ENCODE assay signal across 12 cellular contexts in the genomic region with DNA sequence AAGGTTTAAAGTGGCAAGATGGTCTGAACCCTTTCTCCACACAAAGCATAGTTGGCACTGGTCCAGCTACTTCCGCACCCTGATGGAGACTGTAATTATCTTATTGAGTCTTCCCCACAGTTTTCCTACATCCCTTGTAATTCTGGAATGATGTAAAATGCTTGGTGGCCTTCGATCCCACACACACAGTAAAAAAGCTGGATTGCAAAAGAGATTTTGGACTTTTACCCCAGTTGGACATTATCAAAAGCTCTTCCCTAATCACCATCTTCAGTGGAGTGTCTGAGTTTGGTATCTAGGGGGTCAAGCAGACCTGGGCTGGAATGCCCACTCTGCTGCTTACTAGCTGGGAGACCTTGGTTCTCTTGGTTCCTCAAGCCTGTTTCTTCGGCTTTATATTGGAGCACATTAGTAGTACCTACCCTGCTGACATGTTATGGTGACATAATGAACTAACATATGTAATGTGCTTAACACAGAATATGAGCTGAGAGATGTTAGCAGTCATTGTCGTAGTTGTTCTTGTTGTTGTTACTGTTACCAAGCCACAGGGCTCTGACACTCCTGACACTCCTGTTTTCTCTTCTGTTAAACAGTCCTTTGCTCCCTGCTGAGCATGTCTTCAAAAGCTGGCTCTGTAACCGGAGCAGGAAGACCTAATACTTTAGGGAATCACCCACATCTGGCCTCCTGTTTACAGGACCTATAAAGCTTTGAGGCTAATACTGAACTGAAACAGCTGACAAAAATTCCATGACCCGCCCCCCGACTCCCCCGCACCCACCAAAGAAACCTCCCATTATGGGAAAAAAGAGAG. TPM values are rescaled to one million over a fixed set of nuclear protein-coding genes. Genes with fewer than 3 reads are reported as not detected.
DNase-seq lines count a peak whose midpoint lies in the region; ATAC-seq and TF ChIP-seq lines count a peak whose summit lies in the region.
"Had no signal": no experiment of that assay in that cellular context is flagged by ENCODE, and none has a peak within 500 bp of the region (broad histone marks: within the 10 kb centered on the region; RNA-seq: fewer than 3 reads in every experiment).

No MANE protein-coding gene starts in this region.

- CTCF ChIA-PET in A673 (lab: Charles Lee) = interaction anchor here (0.6 to 1.0 kb wide), 2 partner anchors 22 kb away, joined by 3 to 7 read pairs; no protein-coding TSS in a partner anchor

- POLR2A ChIA-PET in A673 (lab: Charles Lee; ENCODE audit: low non-redundant PET) = interaction anchor here (0.6 kb wide), 1 partner anchor 34 kb away, joined by 3 read pairs; no protein-coding TSS in a partner anchor

- peaks cover 2% of the 10 kb centered on the region for H3K27me3 Mint-ChIP-seq in endothelial cell (ENCODE audit: unreplicated experiment)

- no peak overlapping the region for H3K4me3 ChIP-seq in A673 (ENCODE audit: low read depth, low read length, poor library complexity, severe bottlenecking)
- no peak overlapping the region for H3K4me3 ChIP-seq in mucosa of descending colon
- no peak overlapping the region for H3K4me3 ChIP-seq in HAP-1
- H3K4me3 ChIP-seq: testis had no signal

- DNase-seq in A673 (ENCODE audit: low spot score) (peak; percentile 50), NCI-H2227 (lab: John Stamatoyannopoulos, UW; ENCODE audit: unreplicated experiment) (peak; percentile 79), endothelial cell (ENCODE audit: low spot score) (no peak), mucosa of descending colon (peak in 1 of 3 donors; percentile 29), HAP-1 (ENCODE audit: low spot score in 2 of 2) (no peak), SW480 (ENCODE audit: low spot score) (no peak)

- no peaks in the 10 kb centered on the region for H3K9me3 ChIP-seq in A673 (ENCODE audit: low read depth, low read length, poor library complexity, severe bottlenecking)
- H3K9me3 ChIP-seq in mucosa of descending colon = no peaks in the 10 kb centered on the region
- H3K9me3 ChIP-seq in HAP-1 = no peaks in the 10 kb centered on the region
- H3K9me3 ChIP-seq: testis had no signal

- H3K4me1 ChIP-seq in A673 (ENCODE audit: insufficient read depth, low read length, poor library complexity, severe bottlenecking) = peaks cover 8% of the 10 kb centered on the region
- peaks cover 12% of the 10 kb centered on the region for H3K4me1 ChIP-seq in mucosa of descending colon (ENCODE audit: low read depth)
- H3K4me1 ChIP-seq in HAP-1 = peaks cover 19% of the 10 kb centered on the region
- H3K4me1 ChIP-seq: testis had no signal

- ATAC-seq in mucosa of descending colon (peak; percentile 54), HG03469 (IDR thresholded peaks at IDR 0.05; ENCODE audit: unreplicated experiment) (no peak), HG02610 (IDR thresholded peaks at IDR 0.05; ENCODE audit: unreplicated experiment) (no peak)
- ATAC-seq: activated naive CD4-positive, alpha-beta T cell treated with anti-CD3 and anti-CD28 coated beads, Interleukin-2, amount 50 U/mL, for 72 hours had no signal

- H3K36me3 Mint-ChIP-seq in endothelial cell (ENCODE audit: low read depth, unreplicated experiment) = no peaks in the 10 kb centered on the region
- H3K36me3 Mint-ChIP-seq: activated naive CD4-positive, alpha-beta T cell treated with anti-CD3 and anti-CD28 coated beads, Interleukin-2, amount 50 U/mL, for 72 hours; IgD-negative memory B cell had no signal

- BruUV-seq in A673 (replicated peaks; lab: Mats Ljungman, UMichigan) = no TSS peak

- peak overlapping the region; percentile 75 for H3K27ac ChIP-seq in A673 (ENCODE audit: low read depth, low read length, poor library complexity, severe bottlenecking)

- TF ChIP-seq CTCF in A673 (conservative IDR thresholded peaks at IDR 0.05; ENCODE audit: low read depth, low read length) (no peak), endothelial cell (IDR thresholded peaks at IDR 0.05; ENCODE audit: unreplicated experiment) (no peak), mucosa of descending colon (IDR thresholded peaks at IDR 0.05) (no peak)

- no peaks in the 10 kb centered on the region for H3K9me3 Mint-ChIP-seq in endothelial cell (ENCODE audit: unreplicated experiment)
- H3K9me3 Mint-ChIP-seq: activated naive CD4-positive, alpha-beta T cell treated with anti-CD3 and anti-CD28 coated beads, Interleukin-2, amount 50 U/mL, for 72 hours had no signal

- intact Hi-C loops in A673 (cut with micrococcal nuclease; ENCODE audit: unreplicated experiment) (no loop called here), mucosa of descending colon (cut with DNase I, micrococcal nuclease) (no loop called here)

- H3K27me3 ChIP-seq in A673 (replicated peaks; ENCODE audit: insufficient read depth, low read depth, low read length, poor library complexity) (no peaks in the 10 kb centered on the region), HAP-1 (ENCODE audit: low read depth) (no peaks in the 10 kb centered on the region)
- H3K27me3 ChIP-seq: testis had no signal

- in situ Hi-C loops in HAP-1 (cut with MboI; ENCODE audit: low sequenced_read_pairs) = no loop called here

- H3K4me1 Mint-ChIP-seq in endothelial cell (ENCODE audit: unreplicated experiment) = peaks cover 18% of the 10 kb centered on the region

- H3K36me3 ChIP-seq in A673 (ENCODE audit: insufficient read depth, low read length, poor library complexity, severe bottlenecking) (no peaks in the 10 kb centered on the region), mucosa of descending colon (ENCODE audit: low read depth) (no peaks in the 10 kb centered on the region), HAP-1 (replicated peaks) (no peaks in the 10 kb centered on the region)

- H3K4me3 Mint-ChIP-seq in endothelial cell (ENCODE audit: unreplicated experiment) = no peak overlapping the region
- H3K4me3 Mint-ChIP-seq: IgD-negative memory B cell had no signal

- peak overlapping the region; percentile 71 for H3K27ac Mint-ChIP-seq in endothelial cell (ENCODE audit: unreplicated experiment)
- H3K27ac Mint-ChIP-seq: activated naive CD4-positive, alpha-beta T cell treated with anti-CD3 and anti-CD28 coated beads, Interleukin-2, amount 50 U/mL, for 72 hours; IgD-negative memory B cell had no signal

RNA-seq across cellular contexts. Expression of a gene that starts 4.8 kb away (rescaled TPM):
- total RNA-seq in A673 (2021) = 8.8 and 12.3 TPM in 2 replicates
- 1.1 TPM for total RNA-seq in endothelial cell (ENCODE audit: unreplicated experiment)
- total RNA-seq in mucosa of descending colon = 10 to 100 TPM in 2 of 3 donors, 1 to 10 TPM in 1; 3.3 to 17.6 (median 13.9) TPM
- total RNA-seq: activated naive CD4-positive, alpha-beta T cell treated with anti-CD3 and anti-CD28 coated beads, Interleukin-2, amount 50 U/mL, for 72 hours; T-helper 1 cell treated with Interleukin-12 subunit alpha and Interleukin-12 subunit beta and Interleukin-4 antibody, amounts not matched to agents 30 ng/mL and 1 ng/mL, for 36 hours had no signal

RNA-seq across cellular contexts. Expression of a gene that starts 12.2 kb away (rescaled TPM):
- total RNA-seq in A673 (2021) (39.4 and 40.2 TPM in 2 replicates), endothelial cell (ENCODE audit: unreplicated experiment) (52.2 TPM), mucosa of descending colon (100 to 1,000 TPM in 2 of 3 donors, 10 to 100 TPM in 1; 63.0 to 132 (median 111) TPM)
- total RNA-seq: T-helper 1 cell treated with Interleukin-12 subunit alpha and Interleukin-12 subunit beta and Interleukin-4 antibody, amounts not matched to agents 30 ng/mL and 1 ng/mL, for 36 hours had no signal

Comparison
In these comparisons a context has a peak if more than half of its experiments do, and no peak if none do; other contexts are left out.
1. DNase-seq: peak in A673 (single experiment) and NCI-H2227 (single experiment); none in endothelial cell (single experiment), HAP-1 (0 of 2) and SW480 (single experiment).